ENCODE assay signal across 31 cellular contexts in the genomic region with DNA sequence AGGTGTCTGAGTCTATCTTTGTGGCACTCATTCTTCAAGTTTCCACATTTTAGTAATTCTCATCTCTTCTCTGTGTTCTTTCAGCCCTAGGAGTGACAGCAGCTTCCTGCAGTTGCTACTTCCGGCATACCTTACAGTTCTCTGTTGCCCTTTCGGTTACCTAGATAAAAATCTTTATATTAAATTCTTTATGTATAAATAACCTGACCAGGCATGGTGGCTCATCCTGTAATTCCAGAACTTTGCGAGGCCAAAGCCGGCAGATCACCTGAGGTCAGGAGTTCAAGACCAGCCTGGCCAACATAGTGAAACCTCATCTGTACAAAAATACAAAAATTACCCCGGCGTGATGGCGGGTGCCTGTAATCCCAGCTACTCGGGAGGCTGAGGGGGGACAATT.
"Had no signal": no experiment of that assay in that cellular context is flagged by ENCODE, and none has a peak within 500 bp of the region (broad histone marks: within the 10 kb centered on the region; RNA-seq: fewer than 3 reads in every experiment).

No MANE protein-coding gene starts in this region.

- H3K27ac ChIP-seq: adrenal gland, body of pancreas, esophagus muscularis mucosa, foreskin keratinocyte, gastrocnemius medialis, heart left ventricle had no signal

- ATAC-seq: activated CD4-positive, alpha-beta T cell treated with anti-CD3 and anti-CD28 coated beads for 36 hours; activated CD8-positive, alpha-beta memory T cell treated with anti-CD3 and anti-CD28 coated beads, Interleukin-2, amount 10 ng/mL, durations not matched to agents 7 days and 5 days; activated CD8-positive, alpha-beta T cell treated with anti-CD3 and anti-CD28 coated beads, Interleukin-2, amount 10 ng/mL, durations not matched to agents 7 days and 5 days; activated naive CD8-positive, alpha-beta T cell treated with anti-CD3 and anti-CD28 coated beads, Interleukin-2, amount 50 U/mL, for 24 hours; body of pancreas; effector memory CD8-positive, alpha-beta T cell; foreskin keratinocyte; gastrocnemius medialis; heart left ventricle had no signal

- H3K27me3 ChIP-seq: adrenal gland, body of pancreas, esophagus muscularis mucosa, gastrocnemius medialis, heart left ventricle had no signal

- H3K4me1 ChIP-seq: adrenal gland, body of pancreas, esophagus muscularis mucosa, foreskin keratinocyte, gastrocnemius medialis, heart left ventricle had no signal

- H3K36me3 ChIP-seq: adrenal gland, esophagus muscularis mucosa, gastrocnemius medialis, heart left ventricle had no signal

- FAIRE-seq: colon had no signal

- DNase-seq: activated CD4-positive, alpha-beta memory T cell treated with anti-CD3 and anti-CD28 coated beads for 36 hours; activated CD4-positive, alpha-beta T cell treated with anti-CD3 and anti-CD28 coated beads for 36 hours; activated CD4-positive, alpha-beta T cell treated with anti-CD3 and anti-CD28 coated beads, Interleukin-2, amount 10 ng/mL, durations not matched to agents 24 days and 14 days; activated CD4-positive, CD25-positive, alpha-beta regulatory T cell; activated CD4-positive, CD25-positive, alpha-beta regulatory T cell treated with anti-CD3 and anti-CD28 coated beads, Interleukin-2, amount 50 U/mL, for 72 hours; activated CD8-positive, alpha-beta memory T cell treated with anti-CD3 and anti-CD28 coated beads, Interleukin-2, amount 10 ng/mL, durations not matched to agents 7 days and 5 days; activated CD8-positive, alpha-beta memory T cell treated with anti-CD3 and anti-CD28 coated beads, Interleukin-2, amount 50 U/mL, for 4 hours; activated CD8-positive, alpha-beta T cell treated with anti-CD3 and anti-CD28 coated beads, Interleukin-2, amount 10 ng/mL, durations not matched to agents 7 days and 5 days; activated effector memory CD4-positive, alpha-beta T cell treated with anti-CD3 and anti-CD28 coated beads, Interleukin-2, amount 50 U/mL, for 16 hours; activated naive CD4-positive, alpha-beta T cell treated with anti-CD3 and anti-CD28 coated beads for 36 hours; activated naive CD8-positive, alpha-beta T cell treated with anti-CD3 and anti-CD28 coated beads for 36 hours; activated naive CD8-positive, alpha-beta T cell treated with anti-CD3 and anti-CD28 coated beads, Interleukin-2, amount 50 U/mL, for 24 hours; activated T-cell treated with anti-CD3 and anti-CD28 coated beads, Interleukin-2, amount 50 U/mL, for 1 hour; activated T-cell treated with anti-CD3 and anti-CD28 coated beads, Interleukin-2, amount 50 U/mL, for 48 hours; adrenal gland; amygdala; aorta; body of pancreas; caudate nucleus; cortex of kidney; dermis blood vessel endothelial cell; effector CD4-positive, alpha-beta T cell; effector memory CD8-positive, alpha-beta T cell; erythroblast; foreskin keratinocyte; gastrocnemius medialis; glutamatergic neuron; heart left ventricle; T-helper 9 cell had no signal

- H3K9me3 ChIP-seq: adrenal gland, body of pancreas, gastrocnemius medialis had no signal

- H3K4me3 ChIP-seq: adrenal gland, body of pancreas, esophagus muscularis mucosa, gastrocnemius medialis, heart left ventricle had no signal
